ENCODE assay signal across 31 cellular contexts in genomic region chr15:89009080-89009479, GRCh38.
"Had no signal": no experiment of that assay in that cellular context is flagged by ENCODE, and none has a peak within 500 bp of the region (broad histone marks: within the 10 kb centered on the region; RNA-seq: fewer than 3 reads in every experiment).

No MANE protein-coding gene starts in this region.

- H3K4me2 ChIP-seq: KMS-11 had no signal

- H3K4me3 ChIP-seq: Peyer's patch had no signal

- H3K27me3 ChIP-seq: brain microvascular endothelial cell, Peyer's patch had no signal

- H3K4me1 ChIP-seq: Peyer's patch had no signal

- H3K9me3 ChIP-seq: Peyer's patch had no signal

- H3K9ac ChIP-seq: KMS-11 had no signal

- H3K36me3 ChIP-seq: brain microvascular endothelial cell, Peyer's patch had no signal

- H3K27ac ChIP-seq: brain microvascular endothelial cell, KMS-11, Peyer's patch, VCaP had no signal

- ATAC-seq: activated T-cell treated with anti-CD3 and anti-CD28 coated beads, Interleukin-2, amount 50 U/mL, for 4 hours had no signal

- DNase-seq: activated B cell treated with CpG ODN at 0.5 μM for 24 hours; activated CD4-positive, alpha-beta memory T cell treated with anti-CD3 and anti-CD28 coated beads for 36 hours; activated CD4-positive, alpha-beta T cell treated with anti-CD3 and anti-CD28 coated beads for 4 hours; activated CD4-positive, alpha-beta T cell treated with anti-CD3 and anti-CD28 coated beads, Interleukin-2, amount 50 U/mL, for 1 hour; activated CD4-positive, CD25-positive, alpha-beta regulatory T cell treated with anti-CD3 and anti-CD28 coated beads, Interleukin-2, amount 50 U/mL, for 72 hours; activated CD8-positive, alpha-beta memory T cell treated with anti-CD3 and anti-CD28 coated beads, Interleukin-2, amount 50 U/mL, for 4 hours; activated naive CD4-positive, alpha-beta T cell; activated naive CD4-positive, alpha-beta T cell treated with anti-CD3 and anti-CD28 coated beads, Interleukin-2, amount 50 U/mL, for 16 hours; activated naive CD8-positive, alpha-beta T cell treated with anti-CD3 and anti-CD28 coated beads for 36 hours; activated T-cell treated with anti-CD3 and anti-CD28 coated beads for 4 hours; activated T-cell treated with anti-CD3 and anti-CD28 coated beads, Interleukin-2, amount 50 U/mL, for 4 hours; amniotic stem cell; brain microvascular endothelial cell; NCI-H1105; NCI-H1417 treated with DMSO at 0.1 percent for 48 hours; NCI-H187 treated with DMSO at 0.1 percent for 48 hours; NCI-H2081; NCI-H2171 treated with DMSO at 0.1 percent for 48 hours; NCI-H2227 treated with DMSO at 0.1 percent for 48 hours; NCI-H446; NCI-H510A treated with DMSO at 0.1 percent for 48 hours; NCI-H526 treated with DMSO at 0.1 percent for 48 hours; NCI-H774; Peyer's patch; RPMI8226; SW 1271; T-helper 1 cell; T-helper 2 cell; T-helper 9 cell had no signal
